In the genomic region with DNA sequence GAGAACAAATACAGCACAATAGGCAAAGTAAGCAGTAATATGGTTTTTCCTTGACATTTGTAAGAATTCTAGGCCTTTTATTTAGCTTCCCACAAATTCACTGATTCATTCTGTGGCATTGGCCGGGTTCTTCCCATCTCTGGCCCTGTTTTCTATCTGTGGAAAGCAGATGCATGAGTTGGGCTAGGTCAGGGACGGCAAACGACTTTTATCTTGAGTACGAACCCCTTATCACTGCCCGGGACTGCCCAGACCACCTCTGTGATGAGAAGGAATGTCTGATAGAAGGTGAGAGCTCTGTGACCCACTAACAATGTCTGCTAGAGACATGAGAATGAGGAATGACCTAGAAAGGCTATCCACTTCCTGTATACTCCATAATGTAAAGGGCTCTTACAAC, we compare ENCODE assay signal across 1 cellular context.
TF ChIP-seq lines count a peak whose summit lies in the region.

No MANE protein-coding gene starts in this region.

TF ChIP-seq in K562, 482 proteins besides CTCF, POLR2A, EP300 and RAD21 (continued from another document and continues in another):
- TF ChIP-seq CEBPZ (IDR thresholded peaks at IDR 0.05; ENCODE audit: borderline replicate concordance, low read depth, low read length), result no peak
- peak; percentile 46 for TF ChIP-seq SMAD1 (IDR thresholded peaks at IDR 0.05; ENCODE audit: low read depth, low read length, partially characterized antibody)
- TF ChIP-seq TCF3 (CRISPR knock-in tag; IDR thresholded peaks at IDR 0.05), result peak; percentile 97
- TF ChIP-seq GATAD2A (IDR thresholded peaks at IDR 0.05), result no peak
- TF ChIP-seq HMGXB4 (CRISPR knock-in tag; IDR thresholded peaks at IDR 0.05), result no peak
- TF ChIP-seq, protein P1, sequence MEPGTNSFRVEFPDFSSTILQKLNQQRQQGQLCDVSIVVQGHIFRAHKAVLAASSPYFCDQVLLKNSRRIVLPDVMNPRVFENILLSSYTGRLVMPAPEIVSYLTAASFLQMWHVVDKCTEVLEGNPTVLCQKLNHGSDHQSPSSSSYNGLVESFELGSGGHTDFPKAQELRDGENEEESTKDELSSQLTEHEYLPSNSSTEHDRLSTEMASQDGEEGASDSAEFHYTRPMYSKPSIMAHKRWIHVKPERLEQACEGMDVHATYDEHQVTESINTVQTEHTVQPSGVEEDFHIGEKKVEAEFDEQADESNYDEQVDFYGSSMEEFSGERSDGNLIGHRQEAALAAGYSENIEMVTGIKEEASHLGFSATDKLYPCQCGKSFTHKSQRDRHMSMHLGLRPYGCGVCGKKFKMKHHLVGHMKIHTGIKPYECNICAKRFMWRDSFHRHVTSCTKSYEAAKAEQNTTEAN (CRISPR knock-in tag; IDR thresholded peaks at IDR 0.05), result no peak
- TF ChIP-seq MCM2 (IDR thresholded peaks at IDR 0.05; ENCODE audit: low read depth), result no peak
- peak; percentile 43; the same call in 1 of the 2 replicates for TF ChIP-seq BHLHE40 (IDR thresholded peaks at IDR 0.05; ENCODE audit: low read length)
- no peak for TF ChIP-seq ARID4B (CRISPR knock-in tag; IDR thresholded peaks at IDR 0.05)
- no peak for TF ChIP-seq ZNF644 (tag; IDR thresholded peaks at IDR 0.05; ENCODE audit: low read depth)
- TF ChIP-seq KDM5B (IDR thresholded peaks at IDR 0.05; ENCODE audit: insufficient replicate concordance, low read depth, low read length), result no peak
- TF ChIP-seq ZNF561 (CRISPR knock-in tag; conservative IDR thresholded peaks at IDR 0.05), result no peak
- no peak for TF ChIP-seq HNRNPUL1 (IDR thresholded peaks at IDR 0.05; ENCODE audit: low read length)
- TF ChIP-seq ATF1 (CRISPR knock-in tag; IDR thresholded peaks at IDR 0.05), result no peak
- TF ChIP-seq ATF1 (tag; IDR thresholded peaks at IDR 0.05), result 0 out of 2 replicates have a peak, but pooled peaks have one; percentile 22
- TF ChIP-seq KLF10 (CRISPR knock-in tag; IDR thresholded peaks at IDR 0.05), result no peak
- no peak for TF ChIP-seq CREB3L1 (IDR thresholded peaks at IDR 0.05; ENCODE audit: borderline replicate concordance, low read depth)
- no peak for TF ChIP-seq BCL6 (CRISPR knock-in tag; IDR thresholded peaks at IDR 0.05)
- peak; percentile 68 to 77; a peak in 2 of 4 replicates for TF ChIP-seq TBL1XR1 (IDR thresholded peaks at IDR 0.05; ENCODE audit: low read length in 2 of 2)
- TF ChIP-seq ZBTB12 (CRISPR knock-in tag; IDR thresholded peaks at IDR 0.05), result no peak
- TF ChIP-seq NFYB (IDR thresholded peaks at IDR 0.05; ENCODE audit: extremely low read depth, insufficient read length), result no peak
- no peak for TF ChIP-seq BRF2 (IDR thresholded peaks at IDR 0.05; ENCODE audit: borderline replicate concordance, insufficient read depth, insufficient read length)
- TF ChIP-seq ZNF507 (tag; conservative IDR thresholded peaks at IDR 0.05), result no peak
- peak; percentile 72 for TF ChIP-seq GATA2 (CRISPR knock-in tag; IDR thresholded peaks at IDR 0.05)
- no peak for TF ChIP-seq ZNF143 (CRISPR knock-in tag; IDR thresholded peaks at IDR 0.05)
- TF ChIP-seq HDAC8 (tag; IDR thresholded peaks at IDR 0.05), result no peak
- no peak for TF ChIP-seq ZNF707 (CRISPR knock-in tag; conservative IDR thresholded peaks at IDR 0.05)
- TF ChIP-seq DEAF1 (CRISPR knock-in tag; IDR thresholded peaks at IDR 0.05), result no peak
- TF ChIP-seq ZNF384 (IDR thresholded peaks at IDR 0.05; ENCODE audit: low read depth, low read length), result 0 out of 2 replicates have a peak, but pooled peaks have one; percentile 11
- no peak for TF ChIP-seq SMAD3 (CRISPR knock-in tag; conservative IDR thresholded peaks at IDR 0.05)
- TF ChIP-seq XRCC5 (IDR thresholded peaks at IDR 0.05; ENCODE audit: low read depth, low read length), result no peak
- no peak for TF ChIP-seq ZNF431 (CRISPR knock-in tag; IDR thresholded peaks at IDR 0.05)
- no peak for TF ChIP-seq PRPF4 (IDR thresholded peaks at IDR 0.05; ENCODE audit: insufficient read depth, low read depth, low read length, poor library complexity, severe bottlenecking)
- TF ChIP-seq KLF13 (tag; IDR thresholded peaks at IDR 0.05; ENCODE audit: borderline replicate concordance, low read depth), result no peak
- no peak for TF ChIP-seq ZNF583 (CRISPR knock-in tag; IDR thresholded peaks at IDR 0.05)
- no peak for TF ChIP-seq ZNF124 (CRISPR knock-in tag; IDR thresholded peaks at IDR 0.05)
- no peak for TF ChIP-seq STAT5B (CRISPR knock-in tag; IDR thresholded peaks at IDR 0.05)
- TF ChIP-seq SUPT5H (IDR thresholded peaks at IDR 0.05), result no peak
- TF ChIP-seq NCOR1 (IDR thresholded peaks at IDR 0.05), result peak; percentile 97
- no peak for TF ChIP-seq PTRF (tag; IDR thresholded peaks at IDR 0.05)
- TF ChIP-seq, protein P2, sequence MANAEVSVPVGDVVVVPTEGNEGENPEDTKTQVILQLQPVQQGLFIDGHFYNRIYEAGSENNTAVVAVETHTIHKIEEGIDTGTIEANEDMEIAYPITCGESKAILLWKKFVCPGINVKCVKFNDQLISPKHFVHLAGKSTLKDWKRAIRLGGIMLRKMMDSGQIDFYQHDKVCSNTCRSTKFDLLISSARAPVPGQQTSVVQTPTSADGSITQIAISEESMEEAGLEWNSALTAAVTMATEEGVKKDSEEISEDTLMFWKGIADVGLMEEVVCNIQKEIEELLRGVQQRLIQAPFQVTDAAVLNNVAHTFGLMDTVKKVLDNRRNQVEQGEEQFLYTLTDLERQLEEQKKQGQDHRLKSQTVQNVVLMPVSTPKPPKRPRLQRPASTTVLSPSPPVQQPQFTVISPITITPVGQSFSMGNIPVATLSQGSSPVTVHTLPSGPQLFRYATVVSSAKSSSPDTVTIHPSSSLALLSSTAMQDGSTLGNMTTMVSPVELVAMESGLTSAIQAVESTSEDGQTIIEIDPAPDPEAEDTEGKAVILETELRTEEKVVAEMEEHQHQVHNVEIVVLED (CRISPR knock-in tag; IDR thresholded peaks at IDR 0.05), result no peak
- no peak for TF ChIP-seq CBX3 (IDR thresholded peaks at IDR 0.05; ENCODE audit: borderline replicate concordance in 1 of 2, low read length in 2 of 2)
- no peak for TF ChIP-seq ZNF324 (CRISPR knock-in tag; IDR thresholded peaks at IDR 0.05)
